In genomic region chr12:94760786-94761185, GRCh38 we compare ENCODE assay signal across 16 cellular contexts.
"Had no signal": no experiment of that assay in that cellular context is flagged by ENCODE, and none has a peak within 500 bp of the region (broad histone marks: within the 10 kb centered on the region; RNA-seq: fewer than 3 reads in every experiment).

No MANE protein-coding gene starts in this region.

- H3K27ac ChIP-seq: adrenal gland, body of pancreas, ovary, skin epidermis, tibial nerve had no signal

- H3K9me3 ChIP-seq: adrenal gland, body of pancreas, ovary, tibial nerve had no signal

- DNase-seq: activated naive CD4-positive, alpha-beta T cell treated with anti-CD3 and anti-CD28 coated beads, Interleukin-2, amount 50 U/mL, for 16 hours; activated T-cell treated with anti-CD3 and anti-CD28 coated beads, Interleukin-2, amount 50 U/mL, for 24 hours; adrenal gland; body of pancreas; effector memory CD8-positive, alpha-beta T cell; hypothalamus; left ventricle myocardium superior; nephron progenitor cell; ovary; retina; stimulated activated CD4-positive, alpha-beta T cell treated with anti-CD3 and anti-CD28 coated beads, Interleukin-4, amount 100 ng/mL, for 24 hours; stimulated activated naive CD4-positive, alpha-beta T cell treated with Interleukin-2 at 50 U/mL for 16 hours; substantia nigra; T-helper 17 cell had no signal

- H3K4me3 ChIP-seq: adrenal gland, body of pancreas, ovary, skin epidermis, tibial nerve had no signal

- H3K4me1 ChIP-seq: adrenal gland, body of pancreas had no signal

- H3K36me3 ChIP-seq: adrenal gland, ovary, tibial nerve had no signal

- H3K27me3 ChIP-seq: adrenal gland, body of pancreas, ovary, tibial nerve had no signal
